ENCODE assay signal across 22 cellular contexts in genomic region chr5:169331292-169331852, GRCh38. TPM values are rescaled to one million over a fixed set of nuclear protein-coding genes. Genes with fewer than 3 reads are reported as not detected.
DNase-seq lines count a peak whose midpoint lies in the region; ATAC-seq and TF ChIP-seq lines count a peak whose summit lies in the region.
"Had no signal": no experiment of that assay in that cellular context is flagged by ENCODE, and none has a peak within 500 bp of the region (broad histone marks: within the 10 kb centered on the region; RNA-seq: fewer than 3 reads in every experiment).

No MANE protein-coding gene starts in this region.

- no peaks in the 10 kb centered on the region for H3K36me3 Mint-ChIP-seq in GM23338 (ENCODE audit: low read depth)
- H3K36me3 Mint-ChIP-seq: CD14-positive monocyte, immature natural killer cell had no signal

- no peak overlapping the region for H3K4me3 ChIP-seq in GM23338
- H3K4me3 ChIP-seq: esophagus muscularis mucosa, right atrium auricular region had no signal

- H2AFZ ChIP-seq in GM23338 = no peak overlapping the region

- H3K79me2 ChIP-seq in GM23338 (replicated peaks; ENCODE audit: insufficient read depth) = no peaks in the 10 kb centered on the region

- DNase-seq in GM23338 (ENCODE audit: low spot score) (peak; percentile 20), kidney tubule cell (ENCODE audit: low spot score) (peak; percentile 8), NCI-H2107 treated with DMSO at 0.1 percent for 48 hours (lab: John Stamatoyannopoulos, UW; ENCODE audit: unreplicated experiment) (no peak), NCI-H524 (lab: John Stamatoyannopoulos, UW) (no peak)
- DNase-seq: activated CD4-positive, alpha-beta T cell treated with anti-CD3 and anti-CD28 coated beads for 48 hours; activated effector memory CD4-positive, alpha-beta T cell treated with anti-CD3 and anti-CD28 coated beads, Interleukin-2, amount 50 U/mL, for 16 hours; amniotic stem cell; central memory CD4-positive, alpha-beta T cell; glutamatergic neuron; immature natural killer cell; KBM-7; NCI-H1048; NCI-H2081; NCI-H446 treated with DMSO at 0.1 percent for 48 hours had no signal

- no peak overlapping the region for H3K4me3 Mint-ChIP-seq in GM23338
- H3K4me3 Mint-ChIP-seq: CD14-positive monocyte, immature natural killer cell had no signal

- H3K27ac Mint-ChIP-seq in GM23338 = no peak overlapping the region
- H3K27ac Mint-ChIP-seq: CD14-positive monocyte, immature natural killer cell had no signal

- no peaks in the 10 kb centered on the region for H3K4me1 Mint-ChIP-seq in GM23338
- H3K4me1 Mint-ChIP-seq: CD14-positive monocyte, immature natural killer cell had no signal

- ATAC-seq in GM23338 (no peak), HG03565 (IDR thresholded peaks at IDR 0.05; ENCODE audit: unreplicated experiment) (no peak), GM19023 (IDR thresholded peaks at IDR 0.05; ENCODE audit: unreplicated experiment) (no peak)
- ATAC-seq: Right ventricle myocardium inferior had no signal

- H3K27me3 Mint-ChIP-seq in GM23338 (ENCODE audit: insufficient read depth, low read depth, poor library complexity) = peaks cover 4% of the 10 kb centered on the region

- no peaks in the 10 kb centered on the region; the same call in 2 of the 3 replicates for H3K9me3 Mint-ChIP-seq in GM23338

- no peaks in the 10 kb centered on the region; the same call in 1 of the 2 replicates for H4K20me1 ChIP-seq in GM23338 (replicated peaks; ENCODE audit: insufficient read depth)

- no peaks in the 10 kb centered on the region for H3K4me1 ChIP-seq in GM23338 (ENCODE audit: insufficient read depth)
- H3K4me1 ChIP-seq: esophagus muscularis mucosa, right atrium auricular region had no signal

- no peak overlapping the region for H3K4me2 ChIP-seq in GM23338

- H3K27ac ChIP-seq in GM23338 (ENCODE audit: low read depth) (no peak overlapping the region), VCaP (no peak overlapping the region)
- H3K27ac ChIP-seq: esophagus muscularis mucosa, neutrophil, right atrium auricular region had no signal

- TF ChIP-seq CTCF in GM23338 (conservative IDR thresholded peaks at IDR 0.05; ENCODE audit: low read depth in 2 of 2) (peak; percentile 20 to 36; a peak in 2 of 4 replicates), VCaP (conservative IDR thresholded peaks at IDR 0.05) (peak; percentile 37)

- H3K36me3 ChIP-seq in GM23338 (ENCODE audit: insufficient read depth) = no peaks in the 10 kb centered on the region
- H3K36me3 ChIP-seq: esophagus muscularis mucosa, neutrophil, right atrium auricular region had no signal

- no peaks in the 10 kb centered on the region for H3K27me3 ChIP-seq in GM23338 (ENCODE audit: insufficient read depth)
- H3K27me3 ChIP-seq: esophagus muscularis mucosa, neutrophil, right atrium auricular region had no signal

- no peaks in the 10 kb centered on the region for H3F3A ChIP-seq in GM23338 (replicated peaks; ENCODE audit: low read depth)

- no peaks in the 10 kb centered on the region for H3K9me2 ChIP-seq in GM23338 (ENCODE audit: insufficient read depth)

TF ChIP-seq in GM23338, 12 proteins besides CTCF, POLR2A, EP300 and RAD21:
- TF ChIP-seq JUNB (IDR thresholded peaks at IDR 0.05; ENCODE audit: unreplicated experiment) (no peak), NANOG (IDR thresholded peaks at IDR 0.05; ENCODE audit: borderline replicate concordance) (no peak), ZNF114 (CRISPR knock-in tag; IDR thresholded peaks at IDR 0.05) (no peak), ZNF462 (CRISPR knock-in tag; IDR thresholded peaks at IDR 0.05) (no peak), POLR2AphosphoS5 (IDR thresholded peaks at IDR 0.05; ENCODE audit: low read depth) (no peak), EZH2 (IDR thresholded peaks at IDR 0.05; ENCODE audit: low read depth, unreplicated experiment) (no peak), CREB1 (CRISPR knock-in tag; IDR thresholded peaks at IDR 0.05; ENCODE audit: low read depth) (no peak), STAT1 (IDR thresholded peaks at IDR 0.05; ENCODE audit: unreplicated experiment) (no peak), ETS1 (IDR thresholded peaks at IDR 0.05) (no peak)

RNA-seq across cellular contexts. Expression of gene SLIT3, which starts 30.4 kb away (rescaled TPM):
- 0.59 and 4.3 TPM in 2 replicates for total RNA-seq in GM23338 (2014; rRNA removed; shearing (Covaris generic))
- polyA plus RNA-seq in GM23338 (2016; fragmentation: Nextera tagmentation; extraction: Ambion mirVana) = 0.71 and 0.83 TPM in 2 replicates
- polyA plus RNA-seq: CD14-positive monocyte had no signal

Comparison
In these comparisons a context has a peak if more than half of its experiments do, and no peak if none do; other contexts are left out.
1. DNase-seq: peak in GM23338 (single experiment) and kidney tubule cell (single experiment); none in NCI-H2107 treated with DMSO at 0.1 percent for 48 hours (single experiment) and NCI-H524 (0 of 2).